Comparison of ENCODE assay signal across 17 cellular contexts in the genomic region with DNA sequence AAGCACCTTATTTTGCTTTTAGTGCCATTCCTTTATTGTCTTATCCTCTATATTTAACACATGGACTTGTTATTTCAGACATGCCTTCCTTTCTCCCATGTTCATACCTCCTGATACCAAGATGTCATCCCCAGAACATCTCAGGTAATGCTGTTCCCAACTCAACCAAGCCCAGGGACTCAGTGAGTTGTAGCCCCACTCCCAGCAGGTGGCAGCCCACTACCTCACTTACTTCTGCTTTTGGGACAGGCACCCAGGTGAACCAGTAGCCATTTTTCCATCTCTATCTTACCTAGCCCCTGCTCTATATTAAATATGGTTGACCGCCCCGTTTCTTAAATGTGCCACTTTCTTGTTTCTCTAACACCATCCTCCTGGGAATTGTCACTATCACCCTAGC.
DNase-seq lines count a peak whose midpoint lies in the region; ATAC-seq and TF ChIP-seq lines count a peak whose summit lies in the region.
"Had no signal": no experiment of that assay in that cellular context is flagged by ENCODE, and none has a peak within 500 bp of the region (broad histone marks: within the 10 kb centered on the region; RNA-seq: fewer than 3 reads in every experiment).

No MANE protein-coding gene starts in this region.

- no peak overlapping the region for H2BK15ac ChIP-seq in mesendoderm (replicated peaks; ENCODE audit: low read depth)

- H3K18ac ChIP-seq in mesendoderm (ENCODE audit: low read length): no peak overlapping the region

- no peaks in the 10 kb centered on the region; the same call in 1 of the 2 replicates for H3K9me2 ChIP-seq in GM23338 (ENCODE audit: insufficient read depth)

- H3K9me3 Mint-ChIP-seq in activated CD8-positive, alpha-beta T cell treated with anti-CD3 and anti-CD28 coated beads for 36 hours: no peaks in the 10 kb centered on the region
- no peaks in the 10 kb centered on the region for H3K9me3 Mint-ChIP-seq in activated CD8-positive, alpha-beta T cell treated with anti-CD3 and anti-CD28 coated beads, Interleukin-2, amount 10 ng/mL, durations not matched to agents 7 days and 5 days (ENCODE audit: insufficient read depth)
- no peaks in the 10 kb centered on the region for H3K9me3 Mint-ChIP-seq in GM23338

- H2AFZ ChIP-seq in GM23338: no peak overlapping the region

- no CpG with 5 or more reads among the region's 2 CpGs for WGBS in mesendoderm (ENCODE audit: extremely low coverage, insufficient coverage, low lambda C conversion rate)

- no peaks in the 10 kb centered on the region for H3K79me1 ChIP-seq in mesendoderm (ENCODE audit: low read length)

- no peak overlapping the region for H4K5ac ChIP-seq in mesendoderm (ENCODE audit: low read length)

- H3K4me1 ChIP-seq in GM23338 (ENCODE audit: insufficient read depth): no peaks in the 10 kb centered on the region
- H3K4me1 ChIP-seq in mesendoderm (ENCODE audit: control insufficient read depth, low read depth, low read length): no peaks in the 10 kb centered on the region
- H3K4me1 ChIP-seq: A549 had no signal

- H3K4me1 Mint-ChIP-seq in activated CD8-positive, alpha-beta T cell treated with anti-CD3 and anti-CD28 coated beads for 36 hours (ENCODE audit: low read depth): no peaks in the 10 kb centered on the region
- H3K4me1 Mint-ChIP-seq in activated CD8-positive, alpha-beta T cell treated with anti-CD3 and anti-CD28 coated beads, Interleukin-2, amount 10 ng/mL, durations not matched to agents 7 days and 5 days (ENCODE audit: low read depth): no peaks in the 10 kb centered on the region
- no peaks in the 10 kb centered on the region for H3K4me1 Mint-ChIP-seq in GM23338
- H3K4me1 Mint-ChIP-seq: CD4-positive, CD25-positive, alpha-beta regulatory T cell had no signal

- H3K4me2 ChIP-seq in GM23338: no peak overlapping the region
- H3K4me2 ChIP-seq in mesendoderm (ENCODE audit: low read length): no peak overlapping the region
- H3K4me2 ChIP-seq: A549 had no signal

- H3K56ac ChIP-seq in mesendoderm (ENCODE audit: low read length): no peak overlapping the region

- no peak overlapping the region for H3K27ac ChIP-seq in GM23338 (ENCODE audit: low read depth)
- no peak overlapping the region for H3K27ac ChIP-seq in mesendoderm (ENCODE audit: low read depth, low read length)
- H3K27ac ChIP-seq: A549, HL-60 had no signal

- ATAC-seq in activated CD8-positive, alpha-beta T cell treated with anti-CD3 and anti-CD28 coated beads for 36 hours: no peak
- ATAC-seq in activated CD8-positive, alpha-beta T cell treated with anti-CD3 and anti-CD28 coated beads, Interleukin-2, amount 10 ng/mL, durations not matched to agents 7 days and 5 days: no peak
- ATAC-seq in GM23338 (no peak), HG02610 (IDR thresholded peaks at IDR 0.05; ENCODE audit: unreplicated experiment) (no peak)
- ATAC-seq: A549 had no signal

- intact Hi-C loops in activated CD8-positive, alpha-beta T cell treated with anti-CD3 and anti-CD28 coated beads for 36 hours (cut with micrococcal nuclease): no loop called here

- no peak overlapping the region for H3K4me3 ChIP-seq in GM23338
- H3K4me3 ChIP-seq in mesendoderm (ENCODE audit: low read length): no peak overlapping the region
- H3K4me3 ChIP-seq: A549 had no signal

- H2BK5ac ChIP-seq in mesendoderm (ENCODE audit: low read length): no peak overlapping the region

- H3K27me3 Mint-ChIP-seq in activated CD8-positive, alpha-beta T cell treated with anti-CD3 and anti-CD28 coated beads for 36 hours: peaks cover 14% of the 10 kb centered on the region
- H3K27me3 Mint-ChIP-seq in activated CD8-positive, alpha-beta T cell treated with anti-CD3 and anti-CD28 coated beads, Interleukin-2, amount 10 ng/mL, durations not matched to agents 7 days and 5 days (ENCODE audit: low read depth): peaks cover 10% of the 10 kb centered on the region
- H3K27me3 Mint-ChIP-seq in GM23338 (ENCODE audit: insufficient read depth, low read depth, poor library complexity): no peaks in the 10 kb centered on the region
- H3K27me3 Mint-ChIP-seq: CD4-positive, CD25-positive, alpha-beta regulatory T cell had no signal

- H3K27me3 ChIP-seq in GM23338 (ENCODE audit: insufficient read depth): no peaks in the 10 kb centered on the region
- H3K27me3 ChIP-seq in mesendoderm (ENCODE audit: insufficient read depth, low read length, poor library complexity): no peaks in the 10 kb centered on the region

- DNase-seq in activated CD8-positive, alpha-beta T cell treated with anti-CD3 and anti-CD28 coated beads for 36 hours: peak; percentile 11
- no peak for DNase-seq in activated CD8-positive, alpha-beta T cell treated with anti-CD3 and anti-CD28 coated beads, Interleukin-2, amount 10 ng/mL, durations not matched to agents 7 days and 5 days
- DNase-seq in GM23338 (ENCODE audit: low spot score) (peak; percentile 6), RPMI8226 (peak; percentile 18), mesendoderm (peak; percentile 2), OCI-M2 (lab: John Stamatoyannopoulos, UW; ENCODE audit: unreplicated experiment) (no peak), RKO (ENCODE audit: low spot score) (no peak)
- DNase-seq: KG1, MM.1S, NCI-H1930, NCI-H2171 treated with DMSO at 0.1 percent for 48 hours, NCI-H774, SW 1271 had no signal

- H2AK5ac ChIP-seq in mesendoderm (ENCODE audit: low read length): no peak overlapping the region

- H3K4me3 Mint-ChIP-seq in activated CD8-positive, alpha-beta T cell treated with anti-CD3 and anti-CD28 coated beads for 36 hours: no peak overlapping the region
- no peak overlapping the region for H3K4me3 Mint-ChIP-seq in activated CD8-positive, alpha-beta T cell treated with anti-CD3 and anti-CD28 coated beads, Interleukin-2, amount 10 ng/mL, durations not matched to agents 7 days and 5 days
- no peak overlapping the region for H3K4me3 Mint-ChIP-seq in GM23338
- H3K4me3 Mint-ChIP-seq: CD4-positive, CD25-positive, alpha-beta regulatory T cell had no signal

- H3K79me2 ChIP-seq in GM23338 (replicated peaks; ENCODE audit: insufficient read depth): no peaks in the 10 kb centered on the region
- no peaks in the 10 kb centered on the region for H3K79me2 ChIP-seq in mesendoderm (ENCODE audit: control insufficient read depth, insufficient read depth, low read length)

- H3K36me3 ChIP-seq in GM23338 (ENCODE audit: insufficient read depth) (no peaks in the 10 kb centered on the region), mesendoderm (ENCODE audit: control insufficient read depth, insufficient read depth, low read length) (no peaks in the 10 kb centered on the region)

- no peaks in the 10 kb centered on the region for H4K20me1 ChIP-seq in GM23338 (replicated peaks; ENCODE audit: insufficient read depth)

- H3K27ac Mint-ChIP-seq in activated CD8-positive, alpha-beta T cell treated with anti-CD3 and anti-CD28 coated beads for 36 hours: no peak overlapping the region
- no peak overlapping the region for H3K27ac Mint-ChIP-seq in activated CD8-positive, alpha-beta T cell treated with anti-CD3 and anti-CD28 coated beads, Interleukin-2, amount 10 ng/mL, durations not matched to agents 7 days and 5 days
- H3K27ac Mint-ChIP-seq in GM23338: no peak overlapping the region; the same call in 1 of the 2 replicates
- H3K27ac Mint-ChIP-seq: CD4-positive, CD25-positive, alpha-beta regulatory T cell had no signal

- no peak overlapping the region for H3K9ac ChIP-seq in mesendoderm (ENCODE audit: low read length)

- H3K23ac ChIP-seq in mesendoderm (ENCODE audit: low read length): no peak overlapping the region

- POLR2A ChIA-PET in activated CD8-positive, alpha-beta T cell treated with anti-CD3 and anti-CD28 coated beads for 36 hours (lab: Charles Lee): no interaction called here
- POLR2A ChIA-PET in activated CD8-positive, alpha-beta T cell treated with anti-CD3 and anti-CD28 coated beads, Interleukin-2, amount 10 ng/mL, durations not matched to agents 7 days and 5 days (lab: Charles Lee): no interaction called here

- no peak overlapping the region for H3K4ac ChIP-seq in mesendoderm (ENCODE audit: low read depth, low read length)

- H2BK120ac ChIP-seq in mesendoderm (ENCODE audit: low read depth, low read length): no peak overlapping the region

- CTCF ChIA-PET in activated CD8-positive, alpha-beta T cell treated with anti-CD3 and anti-CD28 coated beads for 36 hours (lab: Charles Lee): no interaction called here
- CTCF ChIA-PET in activated CD8-positive, alpha-beta T cell treated with anti-CD3 and anti-CD28 coated beads, Interleukin-2, amount 10 ng/mL, durations not matched to agents 7 days and 5 days (lab: Charles Lee): no interaction called here

- H4K8ac ChIP-seq in mesendoderm (ENCODE audit: low read depth, low read length): no peak overlapping the region

- no peak for TF ChIP-seq CTCF in activated CD8-positive, alpha-beta T cell treated with anti-CD3 and anti-CD28 coated beads for 36 hours (IDR thresholded peaks at IDR 0.05)
- TF ChIP-seq CTCF in GM23338 (conservative IDR thresholded peaks at IDR 0.05; ENCODE audit: low read depth in 2 of 2): peak; percentile 8 to 39; a peak in 2 of 4 replicates

- no peaks in the 10 kb centered on the region for H3K36me3 Mint-ChIP-seq in activated CD8-positive, alpha-beta T cell treated with anti-CD3 and anti-CD28 coated beads for 36 hours (ENCODE audit: low read depth)
- no peaks in the 10 kb centered on the region for H3K36me3 Mint-ChIP-seq in activated CD8-positive, alpha-beta T cell treated with anti-CD3 and anti-CD28 coated beads, Interleukin-2, amount 10 ng/mL, durations not matched to agents 7 days and 5 days (ENCODE audit: low read depth)
- H3K36me3 Mint-ChIP-seq in GM23338 (ENCODE audit: low read depth): no peaks in the 10 kb centered on the region
- H3K36me3 Mint-ChIP-seq: CD4-positive, CD25-positive, alpha-beta regulatory T cell had no signal

- no peaks in the 10 kb centered on the region for H3F3A ChIP-seq in GM23338 (replicated peaks; ENCODE audit: low read depth)

TF ChIP-seq in GM23338, 12 proteins besides CTCF, POLR2A, EP300 and RAD21 (continues in another document):
- no peak for TF ChIP-seq ZNF331 (CRISPR knock-in tag; IDR thresholded peaks at IDR 0.05; ENCODE audit: low read depth)

Comparison
In these comparisons a context has a peak if more than half of its experiments do, and no peak if none do; other contexts are left out.
1. DNase-seq: peak in activated CD8-positive, alpha-beta T cell treated with anti-CD3 and anti-CD28 coated beads for 36 hours (single experiment), GM23338 (single experiment), RPMI8226 (single experiment) and mesendoderm (single experiment); none in activated CD8-positive, alpha-beta T cell treated with anti-CD3 and anti-CD28 coated beads, Interleukin-2, amount 10 ng/mL, durations not matched to agents 7 days and 5 days (single experiment), OCI-M2 (single experiment) and RKO (single experiment).